Comparison of ENCODE assay signal across 12 cellular contexts in the genomic region with DNA sequence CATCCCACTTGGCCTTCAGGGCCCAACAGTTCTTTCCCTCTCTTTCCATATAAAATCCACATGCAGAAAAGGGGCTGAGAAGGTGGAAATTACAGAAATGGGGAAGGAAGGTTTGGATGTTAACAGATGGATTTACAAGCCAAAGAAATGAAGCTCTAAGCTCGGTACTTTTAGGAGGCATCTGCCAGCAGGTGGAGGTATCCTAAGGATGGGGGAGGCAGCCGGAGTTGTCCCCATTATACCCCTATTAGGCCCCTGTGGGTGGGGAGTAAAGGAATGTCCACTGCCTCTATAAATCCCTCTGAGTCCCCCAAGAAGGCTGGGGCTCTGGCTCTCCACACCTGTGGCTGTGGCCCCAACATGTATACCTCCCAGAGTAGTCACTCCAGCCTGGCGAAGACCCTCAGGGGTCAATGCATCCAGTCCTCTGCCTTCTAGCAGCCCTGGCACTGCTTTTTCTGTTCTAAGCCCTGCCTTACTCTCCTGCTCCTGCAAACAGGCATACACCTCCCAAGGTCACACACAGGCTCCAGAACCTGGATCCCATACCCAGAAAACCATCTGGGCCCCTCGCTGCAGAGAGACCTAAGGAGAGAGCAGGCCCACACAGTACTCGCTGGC. TPM values are rescaled to one million over a fixed set of nuclear protein-coding genes. Genes with fewer than 3 reads are reported as not detected.
DNase-seq lines count a peak whose midpoint lies in the region; ATAC-seq, FAIRE-seq and TF ChIP-seq lines count a peak whose summit lies in the region.
"Had no signal": no experiment of that assay in that cellular context is flagged by ENCODE, and none has a peak within 500 bp of the region (broad histone marks: within the 10 kb centered on the region; RNA-seq: fewer than 3 reads in every experiment).

No MANE protein-coding gene starts in this region.

- ATAC-seq in upper lobe of right lung (no peak), GM18517 (IDR thresholded peaks at IDR 0.05; ENCODE audit: unreplicated experiment) (no peak)

- H3K4me1 ChIP-seq in left ventricle myocardium inferior, result peaks cover 19% of the 10 kb centered on the region
- H3K4me1 ChIP-seq in right atrium auricular region, result peaks cover 0 to 21% of the 10 kb centered on the region in 2 donors
- H3K4me1 ChIP-seq in hepatocyte (ENCODE audit: insufficient read depth), result peaks cover 10% of the 10 kb centered on the region
- H3K4me1 ChIP-seq in upper lobe of right lung, result peaks cover 15% of the 10 kb centered on the region

- H3K27me3 ChIP-seq in left ventricle myocardium inferior (ENCODE audit: low read depth), result peaks cover 51% of the 10 kb centered on the region
- no peaks in the 10 kb centered on the region for H3K27me3 ChIP-seq in right atrium auricular region
- peaks cover 28% of the 10 kb centered on the region for H3K27me3 ChIP-seq in hepatocyte
- H3K27me3 ChIP-seq in upper lobe of right lung, result peaks cover 11% of the 10 kb centered on the region

- H3K79me2 ChIP-seq in hepatocyte, result no peaks in the 10 kb centered on the region

- H3K36me3 ChIP-seq in left ventricle myocardium inferior, result no peaks in the 10 kb centered on the region
- no peaks in the 10 kb centered on the region for H3K36me3 ChIP-seq in right atrium auricular region
- no peaks in the 10 kb centered on the region for H3K36me3 ChIP-seq in hepatocyte (replicated peaks; ENCODE audit: insufficient read depth, low read depth)
- H3K36me3 ChIP-seq in upper lobe of right lung, result no peaks in the 10 kb centered on the region
- H3K36me3 ChIP-seq: transverse colon had no signal

- 65% methylated on average over 5 of the region's 5 CpGs for WGBS in hepatocyte (ENCODE audit: low lambda C conversion rate, missing lambda C conversion rate)

- no peak for FAIRE-seq in H54 (lab: Jason Lieb, UNC)
- FAIRE-seq: G401.6 had no signal

- H3K9me3 ChIP-seq in left ventricle myocardium inferior (replicated peaks) (no peaks in the 10 kb centered on the region), right atrium auricular region (no peaks in the 10 kb centered on the region), hepatocyte (ENCODE audit: low read depth) (no peaks in the 10 kb centered on the region), upper lobe of right lung (no peaks in the 10 kb centered on the region)
- H3K9me3 ChIP-seq: transverse colon had no signal

- H2AFZ ChIP-seq in hepatocyte, result no peak overlapping the region

- H3K4me2 ChIP-seq in hepatocyte, result peak overlapping the region; percentile 99

- H4K20me1 ChIP-seq in hepatocyte (ENCODE audit: insufficient read depth, poor library complexity, severe bottlenecking), result no peaks in the 10 kb centered on the region

- intact Hi-C loops in left ventricle myocardium inferior (cut with micrococcal nuclease), result no loop called here
- intact Hi-C loops in upper lobe of right lung (cut with DNase I), result no loop called here
- intact Hi-C loops in posterior cingulate gyrus (cut with DNase I), result no loop called here

- DNase-seq in left ventricle myocardium inferior (no peak), right atrium auricular region (ENCODE audit: low spot score) (no peak), hepatocyte (ENCODE audit: low spot score) (no peak), upper lobe of right lung (no peak), posterior cingulate gyrus (no peak), H54 (ENCODE audit: insufficient read length, low spot score) (no peak)
- DNase-seq: foreskin fibroblast, NCI-H2029, transverse colon had no signal

- H3K4me3 ChIP-seq in left ventricle myocardium inferior (peak overlapping the region; percentile 79), right atrium auricular region (peak overlapping the region in 1 of 2 donors; percentile 67), hepatocyte (no peak overlapping the region), upper lobe of right lung (peak overlapping the region; percentile 72)

- TF ChIP-seq CTCF in left ventricle myocardium inferior (IDR thresholded peaks at IDR 0.05; ENCODE audit: borderline replicate concordance) (no peak), right atrium auricular region (IDR thresholded peaks at IDR 0.05) (no peak), VCaP (conservative IDR thresholded peaks at IDR 0.05) (0 out of 2 replicates have a peak, but pooled peaks have one; percentile 26), hepatocyte (IDR thresholded peaks at IDR 0.05; ENCODE audit: poor library complexity) (no peak), upper lobe of right lung (IDR thresholded peaks at IDR 0.05) (no peak)

- no peaks in the 10 kb centered on the region for H3K9me2 ChIP-seq in hepatocyte (replicated peaks; ENCODE audit: insufficient read depth)

- H3K27ac ChIP-seq in left ventricle myocardium inferior (replicated peaks) (no peak overlapping the region), right atrium auricular region (no peak overlapping the region), VCaP (peak overlapping the region; percentile 90), hepatocyte (no peak overlapping the region), upper lobe of right lung (no peak overlapping the region)
- H3K27ac ChIP-seq: transverse colon had no signal

- TF ChIP-seq POLR2A in H54 (IDR thresholded peaks at IDR 0.05; ENCODE audit: low read depth, low read length), result no peak

RNA-seq across cellular contexts. Expression of a gene that starts 1.2 kb away (rescaled TPM):
- total RNA-seq in left ventricle myocardium inferior (0.55 TPM), right atrium auricular region (1 to 10 TPM; 1.7 to 1.8 TPM), hepatocyte (0.92 and 2.1 TPM in 2 replicates), upper lobe of right lung (2.1 TPM)
- 1.2 and 1.3 TPM in 2 replicates for polyA plus RNA-seq in hepatocyte

RNA-seq across cellular contexts. Expression of a gene that starts 10.3 kb away (rescaled TPM):
- total RNA-seq in left ventricle myocardium inferior, result not detected
- under 1 TPM in 1 of 2 donors, not detected in 1; 0.16 TPM for total RNA-seq in right atrium auricular region
- total RNA-seq in hepatocyte, result 0.23 TPM in 1 of 2 replicates, not detected in the other
- 0.78 and 1.9 TPM in 2 replicates for polyA plus RNA-seq in hepatocyte
- not detected for total RNA-seq in upper lobe of right lung
- total RNA-seq: transverse colon had no signal

RNA-seq across cellular contexts. Expression of a gene that starts 48.9 kb away (rescaled TPM):
- 197 TPM for total RNA-seq in left ventricle myocardium inferior
- 100 to 1,000 TPM; 154 to 191 TPM for total RNA-seq in right atrium auricular region
- total RNA-seq in hepatocyte, result 195 and 197 TPM in 2 replicates
- 190 TPM in 2 replicates for polyA plus RNA-seq in hepatocyte
- 152 TPM for total RNA-seq in upper lobe of right lung

RNA-seq across cellular contexts. Expression of a gene that starts 50.0 kb away (rescaled TPM):
- total RNA-seq in left ventricle myocardium inferior (97.4 TPM), right atrium auricular region (100 to 1,000 TPM in 1 of 2 donors, 10 to 100 TPM in 1; 49.5 to 124 TPM), hepatocyte (26.9 and 36.6 TPM in 2 replicates), upper lobe of right lung (15.5 TPM)
- polyA plus RNA-seq in hepatocyte, result 31.6 and 39.7 TPM in 2 replicates
